In genomic region chr19:47663435-47663910, GRCh38 we compare ENCODE assay signal across 11 cellular contexts. TPM values are rescaled to one million over a fixed set of nuclear protein-coding genes. Genes with fewer than 3 reads are reported as not detected.
DNase-seq lines count a peak whose midpoint lies in the region; ATAC-seq and TF ChIP-seq lines count a peak whose summit lies in the region.
"Had no signal": no experiment of that assay in that cellular context is flagged by ENCODE, and none has a peak within 500 bp of the region (broad histone marks: within the 10 kb centered on the region; RNA-seq: fewer than 3 reads in every experiment).

No MANE protein-coding gene starts in this region.

- no peak for TF ChIP-seq EP300 in ovary (IDR thresholded peaks at IDR 0.05)

- H3K36me3 ChIP-seq in PC-3 (ENCODE audit: low read depth, low read length) (no peaks in the 10 kb centered on the region), ovary (no peaks in the 10 kb centered on the region)

- ATAC-seq in PC-3: peak; percentile 83
- ATAC-seq: activated CD8-positive, alpha-beta T cell treated with anti-CD3 and anti-CD28 coated beads, Interleukin-2, amount 10 ng/mL, durations not matched to agents 7 days and 5 days had no signal

- H3K9me2 ChIP-seq in PC-3 (replicated peaks; ENCODE audit: low read length): no peaks in the 10 kb centered on the region

- intact Hi-C loops in PC-3 (cut with micrococcal nuclease) (no loop called here), ovary (cut with DNase I) (loop anchor here in 1 of 4 donors (10.0 kb wide), 1 partner anchor 59 kb away; the partner anchor contains the start of gene BICRA)

- H4K20me1 ChIP-seq in PC-3 (ENCODE audit: low read length): no peaks in the 10 kb centered on the region

- peaks cover 52% of the 10 kb centered on the region for H3K79me2 ChIP-seq in PC-3 (ENCODE audit: low read length)

- H3K27ac ChIP-seq in PC-3 (ENCODE audit: low read length) (peak overlapping the region; percentile 99), epithelial cell of prostate (peak overlapping the region; percentile 86), ovary (peak overlapping the region in 1 of 2 donors; percentile 28)

- POLR2A ChIA-PET in PC-3 (lab: Charles Lee; ENCODE audit: unreplicated experiment): interaction anchor here (0.6 kb wide), 1 partner anchor 127 kb away, joined by 4 read pairs; no protein-coding TSS in a partner anchor

- no peak for TF ChIP-seq POLR2A in ovary (IDR thresholded peaks at IDR 0.05)

- peak overlapping the region; percentile 86 for H3K9ac ChIP-seq in PC-3 (ENCODE audit: low read length)

- H3K4me1 ChIP-seq in PC-3 (ENCODE audit: insufficient read depth, low read length): peaks cover 44% of the 10 kb centered on the region
- H3K4me1 ChIP-seq in ovary (ENCODE audit: insufficient read depth): peaks cover 12% of the 10 kb centered on the region

- H3K27me3 ChIP-seq in PC-3 (ENCODE audit: low read length) (no peaks in the 10 kb centered on the region), ovary (no peaks in the 10 kb centered on the region)

- 29 to 61% (median 36%) methylated on average over 3 of the region's 3 CpGs for WGBS in ovary, 3 donors

- H3K9me3 ChIP-seq in PC-3 (ENCODE audit: low read length) (no peaks in the 10 kb centered on the region), ovary (no peaks in the 10 kb centered on the region)

- TF ChIP-seq CTCF in AG09309 (IDR thresholded peaks at IDR 0.05; ENCODE audit: control insufficient read depth, insufficient read depth, low read depth, low read length, missing control alignments) (no peak), PC-3 (conservative IDR thresholded peaks at IDR 0.05; ENCODE audit: low read depth, low read length) (no peak), ovary (IDR thresholded peaks at IDR 0.05) (no peak), GM10266 (IDR thresholded peaks at IDR 0.05; ENCODE audit: control insufficient read depth, insufficient read depth, low read depth, missing control alignments) (no peak)

- DNase-seq in AG09309 (ENCODE audit: low read depth) (peak; percentile 95), PC-3 (peak; percentile 89), epithelial cell of prostate (ENCODE audit: low read depth, low spot score) (peak; percentile 83), non-pigmented ciliary epithelial cell (ENCODE audit: low read depth) (peak; percentile 89), ovary (no peak), GM10266 (ENCODE audit: extremely low spot score) (no peak), mesenteric fat pad (ENCODE audit: low spot score) (no peak)
- DNase-seq in activated CD8-positive, alpha-beta memory T cell treated with anti-CD3 and anti-CD28 coated beads for 24 hours: no peak
- DNase-seq: activated CD8-positive, alpha-beta T cell treated with anti-CD3 and anti-CD28 coated beads, Interleukin-2, amount 10 ng/mL, durations not matched to agents 7 days and 5 days; DMS153; NCI-H2081 treated with DMSO at 0.1 percent for 48 hours had no signal

- peak overlapping the region; percentile 87 for H3K4me2 ChIP-seq in PC-3 (ENCODE audit: low read length)

- CTCF ChIA-PET in PC-3 (lab: Charles Lee): no interaction called here

- no peak overlapping the region for H3K4me3 ChIP-seq in AG09309 (ENCODE audit: control insufficient read depth, low read depth, low read length)
- peak overlapping the region; percentile 53 for H3K4me3 ChIP-seq in PC-3 (ENCODE audit: low read length)
- no peak overlapping the region for H3K4me3 ChIP-seq in ovary

- no peak overlapping the region for H2AFZ ChIP-seq in PC-3 (ENCODE audit: low read length)

- BruUV-seq in PC-3 (replicated peaks; lab: Mats Ljungman, UMichigan): no TSS peak

- H3F3A ChIP-seq in PC-3 (ENCODE audit: low read length, unreplicated experiment): no peaks in the 10 kb centered on the region

RNA-seq across cellular contexts. Expression of gene EHD2, which starts 49.7 kb away (rescaled TPM):
- total RNA-seq in PC-3 (2014; rRNA removed): 0.11 and 1.4 TPM in 2 replicates
- 100 to 1,000 TPM in 5 of 7 donors, 10 to 100 TPM in 2; 28.0 to 162 (median 129) TPM for total RNA-seq in ovary
- 10 to 100 TPM; 62.4 to 86.0 TPM for polyA plus RNA-seq in ovary
- 327 TPM for total RNA-seq in mesenteric fat pad

RNA-seq across cellular contexts. Expression of gene BICRA, which starts 54.5 kb away (rescaled TPM):
- 1.2 and 2.4 TPM in 2 replicates for total RNA-seq in PC-3 (2014; rRNA removed)
- total RNA-seq in ovary: 10 to 100 TPM in 5 of 7 donors, 1 to 10 TPM in 2; 3.7 to 21.7 (median 13.1) TPM
- 10 to 100 TPM in 1 of 2 donors, 1 to 10 TPM in 1; 8.1 to 10.1 TPM for polyA plus RNA-seq in ovary
- 14.5 TPM for total RNA-seq in mesenteric fat pad

Comparison
In these comparisons a context has a peak if more than half of its experiments do, and no peak if none do; other contexts are left out.
1. DNase-seq: peak in AG09309 (single experiment), PC-3 (single experiment), epithelial cell of prostate (single experiment) and non-pigmented ciliary epithelial cell (single experiment); none in activated CD8-positive, alpha-beta memory T cell treated with anti-CD3 and anti-CD28 coated beads for 24 hours (single experiment), ovary (0 of 5), GM10266 (single experiment) and mesenteric fat pad (single experiment).
2. RNA of gene EHD2, which starts 49.7 kb away (total RNA-seq): 327 TPM in mesenteric fat pad (single experiment) and 28.0 to 162 TPM in ovary; 0.11 to 1.4 TPM in PC-3; every median in the first group is over 10 times any median in the second.